ENCODE assay signal across 21 cellular contexts in genomic region chr9:91138760-91139159, GRCh38.
DNase-seq lines count a peak whose midpoint lies in the region; ATAC-seq, FAIRE-seq and TF ChIP-seq lines count a peak whose summit lies in the region.
"Had no signal": no experiment of that assay in that cellular context is flagged by ENCODE, and none has a peak within 500 bp of the region (broad histone marks: within the 10 kb centered on the region; RNA-seq: fewer than 3 reads in every experiment).

No MANE protein-coding gene starts in this region.

- POLR2A ChIA-PET in A549 (lab: Yijun Ruan, JAX): no interaction called here

- H3K4me3 ChIP-seq in A549: no peak overlapping the region
- H3K4me3 ChIP-seq in upper lobe of right lung: no peak overlapping the region
- H3K4me3 ChIP-seq in coronary artery: no peak overlapping the region
- H3K4me3 ChIP-seq: left ventricle myocardium inferior, vagina had no signal

- no peaks in the 10 kb centered on the region for H3K36me3 ChIP-seq in upper lobe of right lung
- H3K36me3 ChIP-seq: left ventricle myocardium inferior, vagina had no signal

- no peak for TF ChIP-seq EP300 in A549 (IDR thresholded peaks at IDR 0.05)

- no peaks in the 10 kb centered on the region for H3K27me3 ChIP-seq in upper lobe of right lung
- H3K27me3 ChIP-seq: vagina had no signal

- TF ChIP-seq RAD21 in A549 (conservative IDR thresholded peaks at IDR 0.05 in 1 of 2, IDR thresholded peaks at IDR 0.05 in 1 of 2): no peak

- TF ChIP-seq POLR2A in A549 (IDR thresholded peaks at IDR 0.05; ENCODE audit: low read length): no peak

- H3K9me3 ChIP-seq in A549 (no peaks in the 10 kb centered on the region), upper lobe of right lung (no peaks in the 10 kb centered on the region)
- H3K9me3 ChIP-seq: left ventricle myocardium inferior, vagina had no signal

- WGBS in A549 (ENCODE audit: missing lambda C conversion rate): 46% methylated on average over 5 of the region's 5 CpGs

- CTCF ChIA-PET in A549 (lab: Yijun Ruan, JAX): no interaction called here

- TF ChIP-seq CTCF in A549 (IDR thresholded peaks at IDR 0.05): no peak
- no peak for TF ChIP-seq CTCF in upper lobe of right lung (IDR thresholded peaks at IDR 0.05)
- TF ChIP-seq CTCF in coronary artery (IDR thresholded peaks at IDR 0.05): no peak

- no peak for ATAC-seq in A549
- no peak for ATAC-seq in upper lobe of right lung
- ATAC-seq: activated naive CD8-positive, alpha-beta T cell treated with anti-CD3 and anti-CD28 coated beads, Interleukin-2, amount 50 U/mL, for 24 hours; effector memory CD8-positive, alpha-beta T cell; right cardiac atrium had no signal

- peak in 1 of 2 experiments; percentile 19 for DNase-seq in A549 (ENCODE audit: low read depth in 1 of 2, low spot score in 1 of 2)
- peak; percentile 96 for DNase-seq in ELR (ENCODE audit: low read depth)
- peak; percentile 60 for DNase-seq in RPMI7951 (ENCODE audit: low read depth)
- peak; percentile 82 for DNase-seq in epithelial cell of prostate (ENCODE audit: low read depth, low spot score)
- DNase-seq in G401 (ENCODE audit: low spot score): no peak
- no peak for DNase-seq in upper lobe of right lung
- DNase-seq in coronary artery (ENCODE audit: low spot score): no peak
- no peak for DNase-seq in NCI-H1436 (lab: John Stamatoyannopoulos, UW)
- DNase-seq: activated CD4-positive, CD25-positive, alpha-beta regulatory T cell; activated naive CD8-positive, alpha-beta T cell treated with anti-CD3 and anti-CD28 coated beads, Interleukin-2, amount 50 U/mL, for 24 hours; central memory CD4-positive, alpha-beta T cell; COR-L47; effector memory CD8-positive, alpha-beta T cell; Kasumi-1; left ventricle myocardium inferior; NCI-H1417 treated with DMSO at 0.1 percent for 48 hours; NCI-H82; nucleus accumbens; right cardiac atrium had no signal

- H3K4me1 ChIP-seq in A549 (peaks cover 11% of the 10 kb centered on the region; the same call in 2 of the 3 replicates), upper lobe of right lung (no peaks in the 10 kb centered on the region)
- H3K4me1 ChIP-seq: vagina had no signal

- H3K27ac ChIP-seq in A549 (no peak overlapping the region), epithelial cell of prostate (no peak overlapping the region), upper lobe of right lung (no peak overlapping the region), coronary artery (no peak overlapping the region)
- H3K27ac ChIP-seq: left ventricle myocardium inferior, vagina had no signal

- intact Hi-C loops in upper lobe of right lung (cut with DNase I): no loop called here

- no peak for FAIRE-seq in A549 (lab: Jason Lieb, UNC)
- FAIRE-seq: H1 had no signal

- peak overlapping the region; percentile 3; the same call in 1 of the 3 replicates for H3K4me2 ChIP-seq in A549

- in situ Hi-C loops in G401 (cut with HindIII; ENCODE audit: low sequenced_read_pairs): no loop called here

TF ChIP-seq in A549, 52 proteins besides CTCF, POLR2A, EP300 and RAD21:
- TF ChIP-seq FOSB (CRISPR knock-in tag; IDR thresholded peaks at IDR 0.05) (no peak), BHLHE40 (IDR thresholded peaks at IDR 0.05; ENCODE audit: low read depth, low read length) (no peak), MYC (IDR thresholded peaks at IDR 0.05; ENCODE audit: borderline replicate concordance, low read length) (no peak), HDAC2 (IDR thresholded peaks at IDR 0.05) (no peak)

Comparison
In these comparisons a context has a peak if more than half of its experiments do, and no peak if none do; other contexts are left out.
1. DNase-seq: peak in ELR (single experiment), RPMI7951 (single experiment) and epithelial cell of prostate (single experiment); none in G401 (single experiment), upper lobe of right lung (single experiment), coronary artery (single experiment) and NCI-H1436 (single experiment).